Comparison of ENCODE assay signal across 18 cellular contexts in genomic region chr12:50665609-50666008, GRCh38.
A peak's percentile ranks its signal among the peaks of the same experiment; 100 is the strongest.
DNase-seq lines count a peak whose midpoint lies in the region; ATAC-seq lines count a peak whose summit lies in the region.
"Had no signal": no experiment of that assay in that cellular context is flagged by ENCODE, and none has a peak within 500 bp of the region (broad histone marks: within the 10 kb centered on the region; RNA-seq: fewer than 3 reads in every experiment).

No MANE protein-coding gene starts in this region.

- H3K4me3 Mint-ChIP-seq in T-helper 17 cell: no peak overlapping the region
- H3K4me3 Mint-ChIP-seq: CD14-positive monocyte; CD4-positive, alpha-beta memory T cell had no signal

- peaks cover 6% of the 10 kb centered on the region for H3K36me3 Mint-ChIP-seq in T-helper 17 cell (ENCODE audit: low read depth)

- no peaks in the 10 kb centered on the region for H3K27me3 ChIP-seq in layer of hippocampus (ENCODE audit: control insufficient read depth, insufficient read depth, low read length)

- peak; percentile 29 for DNase-seq in NCI-H69 (lab: John Stamatoyannopoulos, UW)
- DNase-seq in caudate nucleus (lab: John Stamatoyannopoulos, UW): no peak
- no peak for DNase-seq in substantia nigra (lab: John Stamatoyannopoulos, UW)
- no peak for DNase-seq in Kasumi-1 (lab: John Stamatoyannopoulos, UW)
- no peak for DNase-seq in T-helper 17 cell
- DNase-seq: AML-193; CD4-positive, alpha-beta memory T cell; DMS153; DMS79; GDM1; GM23248 had no signal

- ATAC-seq in GM18907 (IDR thresholded peaks at IDR 0.05; ENCODE audit: unreplicated experiment): no peak
- ATAC-seq in GM19328 (IDR thresholded peaks at IDR 0.05; ENCODE audit: unreplicated experiment): no peak
- ATAC-seq in T-helper 17 cell: no peak

- no peaks in the 10 kb centered on the region for H3K9me3 ChIP-seq in T-helper 17 cell (ENCODE audit: control insufficient read depth, low read length, poor library complexity, severe bottlenecking)
- H3K9me3 ChIP-seq: A549, HAP-1 had no signal

- H3K27ac ChIP-seq in caudate nucleus (ENCODE audit: low read depth, low read length) (peak overlapping the region; percentile 32), layer of hippocampus (ENCODE audit: low read depth, low read length) (peak overlapping the region; percentile 55), substantia nigra (ENCODE audit: low read depth, low read length, poor library complexity, severe bottlenecking) (peak overlapping the region; percentile 78)
- H3K27ac ChIP-seq: 22Rv1, A549, GM23248 had no signal

- H3K27ac Mint-ChIP-seq in T-helper 17 cell: no peak overlapping the region

- no peaks in the 10 kb centered on the region for H3K27me3 Mint-ChIP-seq in T-helper 17 cell
- H3K27me3 Mint-ChIP-seq: CD4-positive, alpha-beta memory T cell had no signal

- peaks cover 4% of the 10 kb centered on the region for H3K4me1 Mint-ChIP-seq in T-helper 17 cell
